Comparison of ENCODE assay signal across 8 cellular contexts in the genomic region with DNA sequence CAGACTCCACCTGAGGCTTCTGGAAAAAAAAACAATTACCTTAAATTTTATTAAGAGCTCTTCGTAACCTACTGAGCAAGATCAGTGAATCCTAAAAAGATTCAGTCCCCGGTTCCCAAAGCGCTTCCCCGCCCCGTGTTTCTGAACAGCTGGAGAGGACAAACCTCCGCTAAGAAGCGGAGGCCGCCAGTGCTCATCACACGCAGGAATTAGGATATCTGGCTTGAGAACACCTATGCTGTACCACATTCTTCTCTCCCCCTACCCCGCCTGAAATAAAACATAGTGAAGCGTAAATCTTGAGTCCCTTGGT. TPM values are rescaled to one million over a fixed set of nuclear protein-coding genes. Genes with fewer than 3 reads are reported as not detected.
DNase-seq lines count a peak whose midpoint lies in the region; ATAC-seq and TF ChIP-seq lines count a peak whose summit lies in the region.

No MANE protein-coding gene starts in this region.

- H3K9me3 Mint-ChIP-seq in activated T-cell treated with anti-CD3 and anti-CD28 coated beads, Interleukin-2, amount 50 U/mL, for 72 hours, result no peaks in the 10 kb centered on the region

- peaks cover 0 to 35% (median 22%) of the 10 kb centered on the region in 12 donors for H3K4me1 ChIP-seq in heart left ventricle

- H3K4me1 Mint-ChIP-seq in activated T-cell treated with anti-CD3 and anti-CD28 coated beads, Interleukin-2, amount 50 U/mL, for 72 hours (ENCODE audit: low read depth), result peaks cover 21% of the 10 kb centered on the region

- peaks cover 4 to 6% of the 10 kb centered on the region in 2 donors for H3K36me3 Mint-ChIP-seq in activated T-cell treated with anti-CD3 and anti-CD28 coated beads, Interleukin-2, amount 50 U/mL, for 72 hours (ENCODE audit: insufficient read depth in 2 of 2)

- no peaks in the 10 kb centered on the region for H3K27me3 Mint-ChIP-seq in activated T-cell treated with anti-CD3 and anti-CD28 coated beads, Interleukin-2, amount 50 U/mL, for 72 hours (ENCODE audit: low read depth)

- H3K36me3 ChIP-seq in WERI-Rb-1 (peaks cover 4% of the 10 kb centered on the region), heart left ventricle (peaks cover 0 to 6% (median 2%) of the 10 kb centered on the region in 9 donors)

- 6 to 10% (median 9%) methylated on average over 11 of the region's 11 CpGs for WGBS in heart left ventricle, 4 donors

- H3K9me3 ChIP-seq in WERI-Rb-1 (ENCODE audit: severe bottlenecking), result no peaks in the 10 kb centered on the region
- no peaks in the 10 kb centered on the region for H3K9me3 ChIP-seq in heart left ventricle

- no peak for TF ChIP-seq POLR2A in heart left ventricle (IDR thresholded peaks at IDR 0.05)

- no peak for ATAC-seq in activated T-cell treated with anti-CD3 and anti-CD28 coated beads, Interleukin-2, amount 50 U/mL, for 72 hours (replicated peaks in 1 of 2)
- ATAC-seq in heart left ventricle, result no peak
- no peak for ATAC-seq in HG02642 (IDR thresholded peaks at IDR 0.05; ENCODE audit: poor library complexity, unreplicated experiment)

- no peak for TF ChIP-seq CTCF in WERI-Rb-1 (IDR thresholded peaks at IDR 0.05; ENCODE audit: low read depth, low read length)
- TF ChIP-seq CTCF in heart left ventricle (IDR thresholded peaks at IDR 0.05), result no peak

- H3K27ac ChIP-seq in WERI-Rb-1 (peak overlapping the region; percentile 78), heart left ventricle (peak overlapping the region in 8 of 12 donors; percentile 18 to 92 (median 86))

- peak overlapping the region; percentile 93 to 97 for H3K4me3 Mint-ChIP-seq in activated T-cell treated with anti-CD3 and anti-CD28 coated beads, Interleukin-2, amount 50 U/mL, for 72 hours

- H3K27me3 ChIP-seq in WERI-Rb-1 (ENCODE audit: insufficient read depth, low read depth, severe bottlenecking) (no peaks in the 10 kb centered on the region), heart left ventricle (no peaks in the 10 kb centered on the region)

- no peak for DNase-seq in activated T-cell treated with anti-CD3 and anti-CD28 coated beads, Interleukin-2, amount 50 U/mL, for 72 hours
- DNase-seq in activated T-cell treated with anti-CD3 and anti-CD28 coated beads, Interleukin-2, amount 50 U/mL, for 48 hours, result no peak
- DNase-seq in WERI-Rb-1 (no peak), heart left ventricle (no peak), skeletal muscle cell (ENCODE audit: low read depth) (no peak), SKM-1 treated with dmso at 0.1 percent for 144 hours (lab: John Stamatoyannopoulos, UW; ENCODE audit: unreplicated experiment) (no peak), putamen (ENCODE audit: low spot score) (no peak)

- peak overlapping the region; percentile 82 for H3K27ac Mint-ChIP-seq in activated T-cell treated with anti-CD3 and anti-CD28 coated beads, Interleukin-2, amount 50 U/mL, for 72 hours

- intact Hi-C loops in heart left ventricle (cut with DNase I), result loop anchor here in 1 of 10 donors (5.0 kb wide), 1 partner anchor 52 kb away; a partner anchor contains a TSS

- H3K4me3 ChIP-seq in WERI-Rb-1 (ENCODE audit: low read depth, low read length) (peak overlapping the region; percentile 77), heart left ventricle (peak overlapping the region; percentile 74 to 100 (median 96)), skeletal muscle cell (ENCODE audit: low read depth, low read length) (peak overlapping the region; percentile 96)

RNA-seq across cellular contexts. Expression of a gene that starts 0.8 kb away (rescaled TPM):
- total RNA-seq in activated T-cell treated with anti-CD3 and anti-CD28 coated beads, Interleukin-2, amount 50 U/mL, for 72 hours, result 10 to 100 TPM; 23.8 to 29.9 TPM
- total RNA-seq in heart left ventricle, result 10 to 100 TPM; 15.8 to 26.5 (median 21.2) TPM
- polyA plus RNA-seq in heart left ventricle, result 10 to 100 TPM; 10.4 to 15.9 TPM

RNA-seq across cellular contexts. Expression of a gene that starts 52.0 kb away (rescaled TPM):
- 100 to 1,000 TPM; 353 to 377 TPM for total RNA-seq in activated T-cell treated with anti-CD3 and anti-CD28 coated beads, Interleukin-2, amount 50 U/mL, for 72 hours
- total RNA-seq in heart left ventricle, result 100 to 1,000 TPM; 351 to 854 (median 427) TPM
- 100 to 1,000 TPM; 377 to 956 TPM for polyA plus RNA-seq in heart left ventricle
